In the genomic region with DNA sequence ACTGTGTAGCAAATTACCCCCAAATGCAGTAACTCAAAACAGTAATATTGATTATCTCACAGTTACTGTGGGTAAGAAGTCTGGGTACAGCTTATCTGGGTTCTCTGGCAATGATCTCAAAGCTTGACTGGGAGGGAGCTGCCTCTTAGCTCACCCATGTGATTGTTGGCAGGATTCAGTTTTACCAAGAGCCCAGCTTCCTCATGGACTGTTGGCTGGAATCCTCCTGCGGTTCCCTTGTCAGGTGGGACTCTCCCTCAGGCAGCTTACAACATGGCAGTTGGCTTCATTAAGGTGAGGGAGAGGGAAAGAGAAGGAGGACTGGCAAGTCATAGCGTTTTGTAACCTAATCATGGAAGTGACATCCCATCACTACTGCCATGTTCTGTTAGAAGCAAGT, we compare ENCODE assay signal across 28 cellular contexts.
"Had no signal": no experiment of that assay in that cellular context is flagged by ENCODE, and none has a peak within 500 bp of the region (broad histone marks: within the 10 kb centered on the region; RNA-seq: fewer than 3 reads in every experiment).

No MANE protein-coding gene starts in this region.

- H3K27ac ChIP-seq: adrenal gland, cardiac muscle cell, colonic mucosa, WERI-Rb-1 had no signal

- DNase-seq: activated B cell treated with CpG ODN at 0.5 μM for 24 hours; activated CD4-positive, alpha-beta T cell treated with anti-CD3 and anti-CD28 coated beads for 48 hours; activated CD4-positive, alpha-beta T cell treated with anti-CD3 and anti-CD28 coated beads, Interleukin-2, amount 50 U/mL, for 1 hour; activated CD4-positive, alpha-beta T cell treated with anti-CD3 and anti-CD28 coated beads, Interleukin-2, amount 50 U/mL, for 48 hours; activated CD8-positive, alpha-beta memory T cell treated with anti-CD3 and anti-CD28 coated beads for 24 hours; activated CD8-positive, alpha-beta T cell treated with anti-CD3 and anti-CD28 coated beads for 36 hours; activated effector memory CD4-positive, alpha-beta T cell treated with anti-CD3 and anti-CD28 coated beads, Interleukin-2, amount 50 U/mL, for 16 hours; activated naive CD4-positive, alpha-beta T cell treated with anti-CD3 and anti-CD28 coated beads for 36 hours; activated naive CD8-positive, alpha-beta T cell treated with anti-CD3 and anti-CD28 coated beads for 36 hours; activated naive CD8-positive, alpha-beta T cell treated with anti-CD3 and anti-CD28 coated beads, Interleukin-2, amount 50 U/mL, for 24 hours; activated T-cell treated with anti-CD3 and anti-CD28 coated beads, Interleukin-2, amount 50 U/mL, for 4 hours; adrenal gland; amygdala; aorta; central memory CD4-positive, alpha-beta T cell; cerebellar nuclear complex; colonic mucosa; effector CD8-positive, alpha-beta T cell; foreskin fibroblast; head of caudate nucleus; T-helper 17 cell; T1000; WERI-Rb-1 had no signal

- H3K4me3 ChIP-seq: adrenal gland, breast epithelium, cardiac muscle cell, colonic mucosa had no signal

- H3K36me3 ChIP-seq: adrenal gland, breast epithelium, cardiac muscle cell, colonic mucosa, WERI-Rb-1 had no signal

- H3K9me3 ChIP-seq: adrenal gland, breast epithelium, colonic mucosa had no signal

- ATAC-seq: activated CD4-positive, CD25-positive, alpha-beta regulatory T cell treated with anti-CD3 and anti-CD28 coated beads, Interleukin-2, amount 50 U/mL, for 24 hours; activated CD8-positive, alpha-beta T cell treated with anti-CD3 and anti-CD28 coated beads for 36 hours; activated naive CD8-positive, alpha-beta T cell treated with anti-CD3 and anti-CD28 coated beads, Interleukin-2, amount 50 U/mL, for 24 hours; activated T-cell treated with anti-CD3 and anti-CD28 coated beads, Interleukin-2, amount 50 U/mL, for 4 hours; activated T-helper 17 cell treated with anti-CD3 and anti-CD28 coated beads, Interleukin-2, amount 50 U/mL, for 72 hours; esophagus mucosa; T-helper 17 cell had no signal

- H3K4me1 ChIP-seq: adrenal gland, breast epithelium, colonic mucosa had no signal

- H3K27me3 ChIP-seq: adrenal gland, cardiac muscle cell, colonic mucosa had no signal
